ENCODE assay signal across 8 cellular contexts in genomic region chr17:78137392-78138203, GRCh38. TPM values are rescaled to one million over a fixed set of nuclear protein-coding genes. Genes with fewer than 3 reads are reported as not detected.
A peak's percentile ranks its signal among the peaks of the same experiment; 100 is the strongest.
DNase-seq lines count a peak whose midpoint lies in the region; ATAC-seq, FAIRE-seq and TF ChIP-seq lines count a peak whose summit lies in the region.

No MANE protein-coding gene starts in this region.

- no peak for TF ChIP-seq EP300 in GM12878 (IDR thresholded peaks at IDR 0.05; ENCODE audit: borderline replicate concordance in 1 of 2, control insufficient read depth in 1 of 2, low read depth in 2 of 2, low read length in 2 of 2)

- TF ChIP-seq CTCF in GM12865 (IDR thresholded peaks at IDR 0.05; ENCODE audit: insufficient read depth, low read depth, low read length, missing control alignments) (peak; percentile 75), OCI-LY1 (IDR thresholded peaks at IDR 0.05; ENCODE audit: low read length) (peak; percentile 90), GM12878 (IDR thresholded peaks at IDR 0.05 in 2 of 3, conservative IDR thresholded peaks at IDR 0.05 in 1 of 3; ENCODE audit: control insufficient read depth in 2 of 3, extremely low read depth in 1 of 3, insufficient read depth in 1 of 3, low read depth in 3 of 3, low read length in 3 of 3) (peak; percentile 39 to 92 (median 80)), neural crest cell (conservative IDR thresholded peaks at IDR 0.05) (peak; percentile 56), uterus (IDR thresholded peaks at IDR 0.05) (no peak)

- BruUV-seq in GM12878 (replicated peaks; lab: Mats Ljungman, UMichigan) = no TSS peak

- no peak for FAIRE-seq in GM12878 (lab: Jason Lieb, UNC)

- H3K4me3 ChIP-seq in GM12865 (ENCODE audit: low read depth, low read length) = no peak overlapping the region
- H3K4me3 ChIP-seq in OCI-LY1 (ENCODE audit: low read depth, low read length, poor library complexity, severe bottlenecking) = no peak overlapping the region
- no peak overlapping the region for H3K4me3 ChIP-seq in GM12878
- no peak overlapping the region for H3K4me3 ChIP-seq in uterus

- H3K9me3 ChIP-seq in OCI-LY1 (ENCODE audit: low read length) (no peaks in the 10 kb centered on the region), GM12878 (replicated peaks; ENCODE audit: control insufficient read depth, insufficient read depth, low read length) (no peaks in the 10 kb centered on the region), uterus (no peaks in the 10 kb centered on the region)

- H3K4me2 ChIP-seq in OCI-LY1 (ENCODE audit: low read length) (peak overlapping the region; percentile 3; the same call in 1 of the 2 replicates), GM12878 (ENCODE audit: control insufficient read depth, insufficient read depth) (peak overlapping the region; percentile 72)

- H4K20me1 ChIP-seq in OCI-LY1 (ENCODE audit: insufficient read depth, low read length) (no peaks in the 10 kb centered on the region), GM12878 (ENCODE audit: control insufficient read depth, insufficient read depth) (no peaks in the 10 kb centered on the region)

- H3K27me3 Mint-ChIP-seq in neural crest cell (ENCODE audit: low read depth) = peaks cover 18% of the 10 kb centered on the region

- H2AFZ ChIP-seq in OCI-LY1 (ENCODE audit: low read length) (no peak overlapping the region), GM12878 (ENCODE audit: control insufficient read depth, low read depth, low read length) (no peak overlapping the region)

- peak; percentile 8 for ATAC-seq in GM12878
- no peak for ATAC-seq in HG03565 (IDR thresholded peaks at IDR 0.05; ENCODE audit: unreplicated experiment)
- ATAC-seq in GM21529 (IDR thresholded peaks at IDR 0.05; ENCODE audit: unreplicated experiment) = no peak

- SMC1A ChIA-PET in GM12878 (lab: Charles Lee; ENCODE audit: uncharacterized antibody, unreplicated experiment) = interaction anchor here (0.5 to 5.1 kb wide), 6 partner anchors 15 to 53 kb away, joined by 3 to 51 read pairs (median 4); partner anchors contain the start of gene TK1

- RAD21 ChIA-PET in GM12878 (lab: Charles Lee; ENCODE audit: unreplicated experiment) = interaction anchor here (0.8 to 6.8 kb wide), 7 partner anchors 12 to 117 kb away, joined by 3 to 83 read pairs (median 3); partner anchors contain the start of gene TK1

- H3K36me3 ChIP-seq in OCI-LY1 (ENCODE audit: insufficient read depth, low read length) (peaks cover 36% of the 10 kb centered on the region), GM12878 (ENCODE audit: control insufficient read depth in 2 of 2, insufficient read depth in 2 of 2, low read length in 1 of 2) (peaks cover 16 to 17% of the 10 kb centered on the region in 2 experiments; a peak in 3 of 4 replicates), uterus (no peaks in the 10 kb centered on the region)

- in situ Hi-C loops in GM12878 (cut with MboI) = no loop called here

- TF ChIP-seq RAD21 in GM12878 (IDR thresholded peaks at IDR 0.05; ENCODE audit: insufficient read depth, low read depth, low read length) = peak; percentile 19; the same call in 1 of the 2 replicates

- H3K4me1 ChIP-seq in OCI-LY1 (ENCODE audit: insufficient read depth, low read length, severe bottlenecking) = peaks cover 38% of the 10 kb centered on the region
- peaks cover 66% of the 10 kb centered on the region for H3K4me1 ChIP-seq in GM12878 (ENCODE audit: control insufficient read depth, insufficient read depth, low read length)
- no peaks in the 10 kb centered on the region for H3K4me1 ChIP-seq in uterus

- no peak overlapping the region for H3K4me3 Mint-ChIP-seq in neural crest cell

- TF ChIP-seq POLR2A in GM12878 (IDR thresholded peaks at IDR 0.05; ENCODE audit: low read depth, low read length) (peak; percentile 70), uterus (IDR thresholded peaks at IDR 0.05) (no peak)

- H3K27me3 ChIP-seq in OCI-LY1 (ENCODE audit: insufficient read depth, low read length) = no peaks in the 10 kb centered on the region
- no peaks in the 10 kb centered on the region for H3K27me3 ChIP-seq in GM12878 (replicated peaks in 1 of 2; ENCODE audit: control insufficient read depth in 2 of 2, insufficient read depth in 2 of 2, low read length in 1 of 2)
- H3K27me3 ChIP-seq in uterus = no peaks in the 10 kb centered on the region

- H3K9me2 ChIP-seq in OCI-LY1 (ENCODE audit: low read depth, low read length) = no peaks in the 10 kb centered on the region

- POLR2A ChIA-PET in GM12878 (lab: Charles Lee) = interaction anchor here (1.0 to 3.7 kb wide), 6 partner anchors 9 to 38 kb away, joined by 3 to 16 read pairs (median 6); no protein-coding TSS in a partner anchor

- H3K4me1 Mint-ChIP-seq in neural crest cell = peaks cover 6% of the 10 kb centered on the region

- H3K9ac ChIP-seq in OCI-LY1 (ENCODE audit: low read length) = no peak overlapping the region; the same call in 1 of the 2 replicates
- no peak overlapping the region for H3K9ac ChIP-seq in GM12878 (ENCODE audit: control insufficient read depth, insufficient read depth, low read length)

- H3K27ac ChIP-seq in OCI-LY1 (ENCODE audit: low read depth, low read length, poor library complexity, severe bottlenecking) = peak overlapping the region; percentile 54
- peak overlapping the region; percentile 67 for H3K27ac ChIP-seq in GM12878 (ENCODE audit: control insufficient read depth, insufficient read depth)
- H3K27ac ChIP-seq in uterus = no peak overlapping the region

- peak; percentile 68 for DNase-seq in GM12865 (ENCODE audit: low read depth)
- DNase-seq in GM12878 (ENCODE audit: low read depth, low spot score) = no peak
- DNase-seq in neural crest cell (ENCODE audit: low read depth, low spot score) = no peak
- no peak for DNase-seq in T-helper 9 cell
- DNase-seq in uterus = no peak

- 34% methylated on average over 26 of the region's 26 CpGs for WGBS in GM12878 (ENCODE audit: insufficient coverage, insufficient replicate concordance, low lambda C conversion rate, missing lambda C conversion rate)

- H3K36me3 Mint-ChIP-seq in neural crest cell (ENCODE audit: low read depth) = no peaks in the 10 kb centered on the region

- H3F3A ChIP-seq in OCI-LY1 (ENCODE audit: insufficient read depth, low read length) = no peaks in the 10 kb centered on the region

- H3K9me3 Mint-ChIP-seq in neural crest cell = peaks cover 3% of the 10 kb centered on the region

- no peak overlapping the region for H3K27ac Mint-ChIP-seq in neural crest cell (ENCODE audit: unreplicated experiment)

- intact Hi-C loops in GM12878 (cut with micrococcal nuclease; ENCODE audit: unreplicated experiment) (no loop called here), uterus (cut with DNase I; ENCODE audit: low total_unique reads) (no loop called here)

- CTCF ChIA-PET in GM12878 (lab: Yijun Ruan, JAX) = interaction anchor here (0.6 to 9.5 kb wide), 14 partner anchors 10 to 1901 kb away, joined by 3 to 132 read pairs (median 7); partner anchors contain the start of gene TMC6

- no peaks in the 10 kb centered on the region for H3K79me2 ChIP-seq in OCI-LY1 (ENCODE audit: insufficient read depth, low read length)
- H3K79me2 ChIP-seq in GM12878 (ENCODE audit: control insufficient read depth, insufficient read depth, low read length) = peaks cover 35% of the 10 kb centered on the region

RNA-seq across cellular contexts. Expression of gene TMC8, which starts 7.0 kb away (rescaled TPM):
- total RNA-seq in GM12878 (2013; cell fraction: nucleolus; rRNA removed) = 310 and 316 TPM in 2 replicates
- 40.9 and 41.9 TPM in 2 replicates for total RNA-seq in GM12878 (2014; rRNA removed)
- total RNA-seq in GM12878 (2014; rRNA removed; fragmentation: Illumina TruSeq; extraction: Trizol) = 22.2 and 25.4 TPM in 2 replicates
- 120 and 128 TPM in 2 replicates for total RNA-seq in GM12878 (2021)
- 110 TPM for polyA plus RNA-seq in GM12878 (2011; ENCODE audit: low read depth)
- 19.5 and 36.5 TPM in 2 replicates for polyA plus RNA-seq in GM12878 (2011; rRNA removed)
- 62.8 and 67.7 TPM in 2 replicates for polyA plus RNA-seq in GM12878 (2011; cell fraction: cytosol; rRNA removed)
- 353 and 365 TPM in 2 replicates for polyA plus RNA-seq in GM12878 (2011; cell fraction: nucleus; rRNA removed)
- 116 and 163 TPM in 2 replicates for polyA plus RNA-seq in GM12878 (2012)
- 16.7 and 45.9 TPM in 2 replicates for polyA plus RNA-seq in GM12878 (2014; fragmentation: Illumina TruSeq; extraction: Trizol)
- 1 to 10 TPM; 2.7 to 8.4 TPM for polyA plus RNA-seq in GM12878 (2014; fragmentation: Nextera tagmentation; extraction: Ambion mirVana)
- 118 and 129 TPM in 2 replicates for polyA plus RNA-seq in GM12878 (2014; rRNA removed)
- 10 to 100 TPM; 38.2 to 48.1 TPM for polyA plus RNA-seq in GM12878 (2016; fragmentation: Nextera tagmentation; extraction: Ambion mirVana)
- polyA minus RNA-seq in GM12878 (2011; rRNA and poly(A)+ RNA removed) = 87.9 and 94.3 TPM in 2 replicates
- 17.8 and 22.5 TPM in 2 replicates for polyA minus RNA-seq in GM12878 (2011; cell fraction: cytosol; rRNA and poly(A)+ RNA removed)
- polyA minus RNA-seq in GM12878 (2011; cell fraction: nucleus; rRNA and poly(A)+ RNA removed) = 96.8 and 128 TPM in 2 replicates
- total RNA-seq in neural crest cell = 0.71 and 0.79 TPM in 2 replicates
- 10 to 100 TPM in 1 of 4 donors, 1 to 10 TPM in 2, under 1 TPM in 1; 0.51 to 20.1 (median 3.1) TPM for total RNA-seq in uterus

RNA-seq across cellular contexts. Expression of gene C17orf99, which starts 8.6 kb away (rescaled TPM):
- 3.6 and 5.5 TPM in 2 replicates for total RNA-seq in GM12878 (2013; cell fraction: nucleolus; rRNA removed)
- 2.1 and 5.9 TPM in 2 replicates for total RNA-seq in GM12878 (2014; rRNA removed)
- total RNA-seq in GM12878 (2014; rRNA removed; fragmentation: Illumina TruSeq; extraction: Trizol) = 1.6 and 1.9 TPM in 2 replicates
- total RNA-seq in GM12878 (2021) = 3.1 and 4.4 TPM in 2 replicates
- 1.5 TPM for polyA plus RNA-seq in GM12878 (2011; ENCODE audit: low read depth)
- 2.2 and 3.5 TPM in 2 replicates for polyA plus RNA-seq in GM12878 (2011; rRNA removed)
- 4.1 and 4.5 TPM in 2 replicates for polyA plus RNA-seq in GM12878 (2011; cell fraction: cytosol; rRNA removed)
- 5.0 and 11.8 TPM in 2 replicates for polyA plus RNA-seq in GM12878 (2011; cell fraction: nucleus; rRNA removed)
- 3.6 and 6.7 TPM in 2 replicates for polyA plus RNA-seq in GM12878 (2012)
- polyA plus RNA-seq in GM12878 (2014; fragmentation: Illumina TruSeq; extraction: Trizol) = 0.22 and 1.4 TPM in 2 replicates
- polyA plus RNA-seq in GM12878 (2014; fragmentation: Nextera tagmentation; extraction: Ambion mirVana) = under 1 TPM; 0.20 to 0.48 TPM
- 4.8 and 5.6 TPM in 2 replicates for polyA plus RNA-seq in GM12878 (2014; rRNA removed)
- polyA plus RNA-seq in GM12878 (2016; fragmentation: Nextera tagmentation; extraction: Ambion mirVana) = 1 to 10 TPM; 3.0 to 4.5 TPM
- 2.9 and 5.1 TPM in 2 replicates for polyA minus RNA-seq in GM12878 (2011; rRNA and poly(A)+ RNA removed)
- 2.7 TPM in 1 of 2 replicates, not detected in the other for polyA minus RNA-seq in GM12878 (2011; cell fraction: cytosol; rRNA and poly(A)+ RNA removed)
- polyA minus RNA-seq in GM12878 (2011; cell fraction: nucleus; rRNA and poly(A)+ RNA removed) = 0.36 and 4.7 TPM in 2 replicates
- not detected in 2 replicates for total RNA-seq in neural crest cell
- under 1 TPM in 1 of 4 donors, not detected in 3; 0.62 TPM for total RNA-seq in uterus

RNA-seq across cellular contexts. Expression of gene TMC6, which starts 9.0 kb away (rescaled TPM):
- 479 and 553 TPM in 2 replicates for total RNA-seq in GM12878 (2013; cell fraction: nucleolus; rRNA removed)
- total RNA-seq in GM12878 (2014; rRNA removed) = 104 and 117 TPM in 2 replicates
- 34.2 and 39.1 TPM in 2 replicates for total RNA-seq in GM12878 (2014; rRNA removed; fragmentation: Illumina TruSeq; extraction: Trizol)
- total RNA-seq in GM12878 (2021) = 206 and 232 TPM in 2 replicates
- 47.5 TPM for polyA plus RNA-seq in GM12878 (2011; ENCODE audit: low read depth)
- 25.6 and 38.0 TPM in 2 replicates for polyA plus RNA-seq in GM12878 (2011; rRNA removed)
- polyA plus RNA-seq in GM12878 (2011; cell fraction: cytosol; rRNA removed) = 39.0 and 65.3 TPM in 2 replicates
- polyA plus RNA-seq in GM12878 (2011; cell fraction: nucleus; rRNA removed) = 658 and 780 TPM in 2 replicates
- 192 and 207 TPM in 2 replicates for polyA plus RNA-seq in GM12878 (2012)
- 2.0 and 20.0 TPM in 2 replicates for polyA plus RNA-seq in GM12878 (2014; fragmentation: Illumina TruSeq; extraction: Trizol)
- 10 to 100 TPM in 1 of 2 experiments, 1 to 10 TPM in 1; 1.9 to 11.5 TPM for polyA plus RNA-seq in GM12878 (2014; fragmentation: Nextera tagmentation; extraction: Ambion mirVana)
- 136 and 153 TPM in 2 replicates for polyA plus RNA-seq in GM12878 (2014; rRNA removed)
- 10 to 100 TPM; 82.0 to 94.4 TPM for polyA plus RNA-seq in GM12878 (2016; fragmentation: Nextera tagmentation; extraction: Ambion mirVana)
- polyA minus RNA-seq in GM12878 (2011; rRNA and poly(A)+ RNA removed) = 24.9 and 76.7 TPM in 2 replicates
- 38.3 and 48.8 TPM in 2 replicates for polyA minus RNA-seq in GM12878 (2011; cell fraction: cytosol; rRNA and poly(A)+ RNA removed)
- polyA minus RNA-seq in GM12878 (2011; cell fraction: nucleus; rRNA and poly(A)+ RNA removed) = 152 and 216 TPM in 2 replicates
- total RNA-seq in neural crest cell = 85.0 and 86.0 TPM in 2 replicates
- total RNA-seq in uterus = 10 to 100 TPM in 3 of 4 donors, 1 to 10 TPM in 1; 8.2 to 56.1 (median 16.1) TPM

RNA-seq across cellular contexts. Expression of gene SYNGR2, which starts 30.8 kb away (rescaled TPM):
- total RNA-seq in GM12878 (2013; cell fraction: nucleolus; rRNA removed) = 161 and 167 TPM in 2 replicates
- total RNA-seq in GM12878 (2014; rRNA removed) (189 and 212 TPM in 2 replicates), GM12878 (2014; rRNA removed; fragmentation: Illumina TruSeq; extraction: Trizol) (112 and 126 TPM in 2 replicates), GM12878 (2021) (291 and 310 TPM in 2 replicates), neural crest cell (19.3 and 23.0 TPM in 2 replicates), uterus (10 to 100 TPM; 16.7 to 83.2 (median 49.1) TPM)
- polyA plus RNA-seq in GM12878 (2011; ENCODE audit: low read depth) = 105 TPM
- polyA plus RNA-seq in GM12878 (2011; rRNA removed) (134 and 329 TPM in 2 replicates), GM12878 (2014; fragmentation: Illumina TruSeq; extraction: Trizol) (69.3 and 212 TPM in 2 replicates), GM12878 (2014; fragmentation: Nextera tagmentation; extraction: Ambion mirVana) (10 to 100 TPM in 1 of 2 experiments, 1 to 10 TPM in 1; 4.4 to 28.8 TPM), GM12878 (2014; rRNA removed) (310 and 312 TPM in 2 replicates), GM12878 (2016; fragmentation: Nextera tagmentation; extraction: Ambion mirVana) (100 to 1,000 TPM; 491 to 529 TPM)
- 630 and 860 TPM in 2 replicates for polyA plus RNA-seq in GM12878 (2011; cell fraction: cytosol; rRNA removed)
- polyA plus RNA-seq in GM12878 (2011; cell fraction: nucleus; rRNA removed) = 304 and 332 TPM in 2 replicates
- 386 and 393 TPM in 2 replicates for polyA plus RNA-seq in GM12878 (2012)
- 329 and 477 TPM in 2 replicates for polyA minus RNA-seq in GM12878 (2011; rRNA and poly(A)+ RNA removed)
- polyA minus RNA-seq in GM12878 (2011; cell fraction: cytosol; rRNA and poly(A)+ RNA removed) = 131 and 150 TPM in 2 replicates
- 60.8 and 82.3 TPM in 2 replicates for polyA minus RNA-seq in GM12878 (2011; cell fraction: nucleus; rRNA and poly(A)+ RNA removed)

RNA-seq across cellular contexts. Expression of gene TK1, which starts 49.3 kb away (rescaled TPM):
- total RNA-seq in GM12878 (2013; cell fraction: nucleolus; rRNA removed) = 11.3 and 13.8 TPM in 2 replicates
- total RNA-seq in GM12878 (2014; rRNA removed) = 93.2 and 102 TPM in 2 replicates
- total RNA-seq in GM12878 (2014; rRNA removed; fragmentation: Illumina TruSeq; extraction: Trizol) = 49.9 and 53.4 TPM in 2 replicates
- 89.7 and 96.3 TPM in 2 replicates for total RNA-seq in GM12878 (2021)
- 34.9 TPM for polyA plus RNA-seq in GM12878 (2011; ENCODE audit: low read depth)
- 32.6 and 62.7 TPM in 2 replicates for polyA plus RNA-seq in GM12878 (2011; rRNA removed)
- 161 and 278 TPM in 2 replicates for polyA plus RNA-seq in GM12878 (2011; cell fraction: cytosol; rRNA removed)
- polyA plus RNA-seq in GM12878 (2011; cell fraction: nucleus; rRNA removed) = 136 and 156 TPM in 2 replicates
- polyA plus RNA-seq in GM12878 (2012) = 62.9 and 70.7 TPM in 2 replicates
- polyA plus RNA-seq in GM12878 (2014; fragmentation: Illumina TruSeq; extraction: Trizol) = 27.4 and 55.2 TPM in 2 replicates
- 10 to 100 TPM in 1 of 2 experiments, 1 to 10 TPM in 1; 4.6 to 13.0 TPM for polyA plus RNA-seq in GM12878 (2014; fragmentation: Nextera tagmentation; extraction: Ambion mirVana)
- polyA plus RNA-seq in GM12878 (2014; rRNA removed) = 127 and 128 TPM in 2 replicates
- polyA plus RNA-seq in GM12878 (2016; fragmentation: Nextera tagmentation; extraction: Ambion mirVana) = 100 to 1,000 TPM; 168 to 175 TPM
- polyA minus RNA-seq in GM12878 (2011; rRNA and poly(A)+ RNA removed) = 92.8 and 202 TPM in 2 replicates
- polyA minus RNA-seq in GM12878 (2011; cell fraction: cytosol; rRNA and poly(A)+ RNA removed) = 47.4 and 52.8 TPM in 2 replicates
- polyA minus RNA-seq in GM12878 (2011; cell fraction: nucleus; rRNA and poly(A)+ RNA removed) = 23.5 and 34.4 TPM in 2 replicates
- 48.7 and 53.9 TPM in 2 replicates for total RNA-seq in neural crest cell
- 10 to 100 TPM in 1 of 4 donors, 1 to 10 TPM in 1, not detected in 2; 1.4 to 40.8 TPM for total RNA-seq in uterus

Comparison
In these comparisons a context has a peak if more than half of its experiments do, and no peak if none do; other contexts are left out.
1. CTCF ChIP-seq: peak in GM12865 (single experiment), OCI-LY1 (single experiment), GM12878 (3 of 3) and neural crest cell (single experiment); none in uterus (0 of 4).
2. H3K27ac ChIP-seq: peak in OCI-LY1 (single experiment) and GM12878 (single experiment); none in uterus (0 of 2).